ENCODE assay signal across 8 cellular contexts in the genomic region with DNA sequence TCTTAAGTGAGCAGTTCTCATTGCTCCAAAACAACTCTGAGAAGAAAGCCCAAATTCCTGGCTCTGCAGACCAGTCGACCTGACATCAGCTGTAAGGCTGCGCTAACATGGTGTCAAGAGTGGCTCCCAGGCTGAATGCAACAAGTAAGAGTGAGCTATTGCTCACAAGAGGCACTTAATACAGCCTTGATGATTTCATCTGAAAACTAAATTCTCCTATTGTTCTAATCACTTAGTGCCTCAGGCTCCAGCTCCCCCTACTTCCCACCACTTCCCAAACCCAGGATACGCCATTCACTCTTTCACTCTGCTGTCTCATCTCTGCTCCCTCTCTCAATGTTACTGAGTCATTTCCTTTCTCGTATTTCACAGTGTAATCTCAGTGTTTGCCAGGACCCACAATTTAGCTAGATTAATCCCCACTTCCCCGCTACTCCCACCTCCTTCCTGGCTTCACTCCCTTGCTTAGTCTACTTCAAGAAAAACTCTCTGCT.
DNase-seq lines count a peak whose midpoint lies in the region; ATAC-seq and TF ChIP-seq lines count a peak whose summit lies in the region.

No MANE protein-coding gene starts in this region.

- TF ChIP-seq EP300 in Ishikawa (IDR thresholded peaks at IDR 0.05; ENCODE audit: borderline replicate concordance): peak; percentile 84

- intact Hi-C loops in natural killer cell (cut with micrococcal nuclease): no loop called here

- peaks cover 2% of the 10 kb centered on the region for H3K9me3 Mint-ChIP-seq in natural killer cell treated with Interleukin-12 subunit alpha and Interleukin-12 subunit beta and Interleukin-15 and Interleukin-18, amount 100 ng/mL, for 72 hours
- no peaks in the 10 kb centered on the region for H3K9me3 Mint-ChIP-seq in natural killer cell

- H3K4me3 ChIP-seq in adipocyte (ENCODE audit: low read length): peak overlapping the region; percentile 61

- no peak for DNase-seq in natural killer cell treated with Interleukin-12 subunit alpha and Interleukin-12 subunit beta and Interleukin-15 and Interleukin-18, amount 100 ng/mL, for 72 hours (ENCODE audit: low spot score)
- DNase-seq in natural killer cell (no peak), adipocyte (ENCODE audit: low read depth) (peak; percentile 91), iPS-NIHi11 (ENCODE audit: low spot score) (peak; percentile 35), stromal cell of bone marrow (ENCODE audit: low read depth) (peak; percentile 98)

- H3K36me3 ChIP-seq in adipocyte (ENCODE audit: control insufficient read depth, insufficient read depth, low read length, severe bottlenecking): peaks cover 10% of the 10 kb centered on the region

- peaks cover 27 to 53% of the 10 kb centered on the region in 2 donors for H3K4me1 Mint-ChIP-seq in natural killer cell treated with Interleukin-12 subunit alpha and Interleukin-12 subunit beta and Interleukin-15 and Interleukin-18, amount 100 ng/mL, for 72 hours (ENCODE audit: low read depth in 2 of 2)
- peaks cover 8 to 9% of the 10 kb centered on the region in 2 donors for H3K4me1 Mint-ChIP-seq in natural killer cell

- H3K4me3 Mint-ChIP-seq in natural killer cell treated with Interleukin-12 subunit alpha and Interleukin-12 subunit beta and Interleukin-15 and Interleukin-18, amount 100 ng/mL, for 72 hours: peak overlapping the region; percentile 69
- no peak overlapping the region for H3K4me3 Mint-ChIP-seq in natural killer cell

- peak overlapping the region; percentile 58 to 66 for H3K27ac Mint-ChIP-seq in natural killer cell treated with Interleukin-12 subunit alpha and Interleukin-12 subunit beta and Interleukin-15 and Interleukin-18, amount 100 ng/mL, for 72 hours
- no peak overlapping the region for H3K27ac Mint-ChIP-seq in natural killer cell

- peak; percentile 58 to 67 for ATAC-seq in natural killer cell treated with Interleukin-12 subunit alpha and Interleukin-12 subunit beta and Interleukin-15 and Interleukin-18, amount 100 ng/mL, for 72 hours
- no peak for ATAC-seq in natural killer cell
- no peak for ATAC-seq in HG03439 (IDR thresholded peaks at IDR 0.05; ENCODE audit: unreplicated experiment)
- ATAC-seq in GM18873 (IDR thresholded peaks at IDR 0.05; ENCODE audit: low FRiP score, unreplicated experiment): no peak

- H3K27me3 ChIP-seq in adipocyte (replicated peaks; ENCODE audit: control insufficient read depth, insufficient read depth, low read length): no peaks in the 10 kb centered on the region

- TF ChIP-seq RAD21 in Ishikawa (IDR thresholded peaks at IDR 0.05; ENCODE audit: low read depth): peak; percentile 2; the same call in 1 of the 2 replicates

- no peaks in the 10 kb centered on the region for H3K9me3 ChIP-seq in adipocyte (ENCODE audit: control insufficient read depth, low read length)

- no peaks in the 10 kb centered on the region for H3K27me3 Mint-ChIP-seq in natural killer cell treated with Interleukin-12 subunit alpha and Interleukin-12 subunit beta and Interleukin-15 and Interleukin-18, amount 100 ng/mL, for 72 hours
- peaks cover 4 to 6% of the 10 kb centered on the region in 2 donors for H3K27me3 Mint-ChIP-seq in natural killer cell (ENCODE audit: low read depth in 2 of 2)

- TF ChIP-seq CTCF in natural killer cell (IDR thresholded peaks at IDR 0.05): no peak

- no peaks in the 10 kb centered on the region for H3K36me3 Mint-ChIP-seq in natural killer cell treated with Interleukin-12 subunit alpha and Interleukin-12 subunit beta and Interleukin-15 and Interleukin-18, amount 100 ng/mL, for 72 hours
- H3K36me3 Mint-ChIP-seq in natural killer cell: no peaks in the 10 kb centered on the region

- H3K9ac ChIP-seq in adipocyte (ENCODE audit: low read length): peak overlapping the region; percentile 57

- H3K4me1 ChIP-seq in adipocyte (ENCODE audit: control insufficient read depth, insufficient read depth, low read length): peaks cover 92% of the 10 kb centered on the region

TF ChIP-seq in Ishikawa, 13 proteins besides CTCF, POLR2A, EP300 and RAD21:
- no peak for TF ChIP-seq TAF1 (IDR thresholded peaks at IDR 0.05; ENCODE audit: low read depth)
- TF ChIP-seq YY1 (IDR thresholded peaks at IDR 0.05; ENCODE audit: low read depth): peak; percentile 51; the same call in 1 of the 2 replicates
- no peak for TF ChIP-seq TEAD4 (IDR thresholded peaks at IDR 0.05)
- 0 out of 2 replicates have a peak, but pooled peaks have one; percentile 49 for TF ChIP-seq ZBTB7A (IDR thresholded peaks at IDR 0.05; ENCODE audit: low read depth)
- no peak for TF ChIP-seq EGR1 (IDR thresholded peaks at IDR 0.05)
- TF ChIP-seq FOXM1 (IDR thresholded peaks at IDR 0.05; ENCODE audit: borderline replicate concordance, low read depth): peak; percentile 63; the same call in 1 of the 2 replicates
- peak; percentile 68 for TF ChIP-seq TCF12 (IDR thresholded peaks at IDR 0.05; ENCODE audit: low read depth)
- TF ChIP-seq, protein P1, sequence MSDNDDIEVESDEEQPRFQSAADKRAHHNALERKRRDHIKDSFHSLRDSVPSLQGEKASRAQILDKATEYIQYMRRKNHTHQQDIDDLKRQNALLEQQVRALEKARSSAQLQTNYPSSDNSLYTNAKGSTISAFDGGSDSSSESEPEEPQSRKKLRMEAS (IDR thresholded peaks at IDR 0.05): peak; percentile 42; the same call in 1 of the 2 replicates
- TF ChIP-seq NFIC (IDR thresholded peaks at IDR 0.05): peak; percentile 45; the same call in 1 of the 2 replicates

Comparison
In these comparisons a context has a peak if more than half of its experiments do, and no peak if none do; other contexts are left out.
1. ATAC-seq: peak in natural killer cell treated with Interleukin-12 subunit alpha and Interleukin-12 subunit beta and Interleukin-15 and Interleukin-18, amount 100 ng/mL, for 72 hours (2 of 2); none in natural killer cell (0 of 3), HG03439 (single experiment) and GM18873 (single experiment).
2. H3K27ac Mint-ChIP-seq: peak in natural killer cell treated with Interleukin-12 subunit alpha and Interleukin-12 subunit beta and Interleukin-15 and Interleukin-18, amount 100 ng/mL, for 72 hours (2 of 2); none in natural killer cell (0 of 2).
3. DNase-seq: peak in adipocyte (single experiment), iPS-NIHi11 (single experiment) and stromal cell of bone marrow (single experiment); none in natural killer cell treated with Interleukin-12 subunit alpha and Interleukin-12 subunit beta and Interleukin-15 and Interleukin-18, amount 100 ng/mL, for 72 hours (single experiment) and natural killer cell (single experiment).